Comparison of ENCODE assay signal across 8 cellular contexts in genomic region chr1:2529776-2530500, GRCh38. TPM values are rescaled to one million over a fixed set of nuclear protein-coding genes. Genes with fewer than 3 reads are reported as not detected.
DNase-seq lines count a peak whose midpoint lies in the region; ATAC-seq and TF ChIP-seq lines count a peak whose summit lies in the region.

HES5 (minus strand) TSS chr1:2530263; CDS start chr1:2530164, 99 bp downstream.

- H3K27ac ChIP-seq in hepatocyte = no peak within 1 kb of the TSS

- H3K4me3 ChIP-seq in hepatocyte = no peak within 1 kb of the TSS

- H3K9me3 ChIP-seq in hepatocyte (ENCODE audit: low read depth) = no peaks in the 10 kb centered on the region

- H4K20me1 ChIP-seq in hepatocyte (ENCODE audit: insufficient read depth, poor library complexity, severe bottlenecking) = peaks cover 10% of the 10 kb centered on the region

- H3K27me3 ChIP-seq in hepatocyte = peaks cover 43% of the 10 kb centered on the region

- H3K4me3 Mint-ChIP-seq in activated T-cell treated with anti-CD3 and anti-CD28 coated beads, Interleukin-2, amount 50 U/mL, for 4 hours = peak within 1 kb of the TSS; percentile 77
- H3K4me3 Mint-ChIP-seq in stimulated activated memory B cell treated with anti-CD40 and anti-IgM and Interleukin-4, amounts not matched to agents 10 μg/mL and 1 μg/mL and 100 μg/mL, for 72 hours = peak within 1 kb of the TSS; percentile 80

- no peak within 1 kb of the TSS for H2AFZ ChIP-seq in hepatocyte

- peak; percentile 53 for DNase-seq in NCI-H2196 (lab: John Stamatoyannopoulos, UW; ENCODE audit: unreplicated experiment)
- no peak for DNase-seq in NCI-H2196 treated with DMSO at 0.1 percent for 48 hours (lab: John Stamatoyannopoulos, UW; ENCODE audit: unreplicated experiment)
- no peak for DNase-seq in activated T-cell treated with anti-CD3 and anti-CD28 coated beads, Interleukin-2, amount 50 U/mL, for 4 hours
- no peak for DNase-seq in hepatocyte (ENCODE audit: low spot score)
- no peak for DNase-seq in NCI-H82 (lab: John Stamatoyannopoulos, UW)
- no peak for DNase-seq in NCI-H2029 (lab: John Stamatoyannopoulos, UW)
- DNase-seq in activated effector memory CD4-positive, alpha-beta T cell treated with anti-CD3 and anti-CD28 coated beads, Interleukin-2, amount 50 U/mL, for 16 hours = no peak

- 1% methylated on average over 47 of the region's 93 CpGs for WGBS in hepatocyte (ENCODE audit: low lambda C conversion rate, missing lambda C conversion rate)

- no peaks in the 10 kb centered on the region for H3K36me3 ChIP-seq in hepatocyte (replicated peaks; ENCODE audit: insufficient read depth, low read depth)

- peaks cover 10% of the 10 kb centered on the region for H3K79me2 ChIP-seq in hepatocyte

- peaks cover 29% of the 10 kb centered on the region for H3K27me3 Mint-ChIP-seq in activated T-cell treated with anti-CD3 and anti-CD28 coated beads, Interleukin-2, amount 50 U/mL, for 4 hours (ENCODE audit: low read depth)
- peaks cover 21% of the 10 kb centered on the region for H3K27me3 Mint-ChIP-seq in stimulated activated memory B cell treated with anti-CD40 and anti-IgM and Interleukin-4, amounts not matched to agents 10 μg/mL and 1 μg/mL and 100 μg/mL, for 72 hours

- no peak for ATAC-seq in activated T-cell treated with anti-CD3 and anti-CD28 coated beads, Interleukin-2, amount 50 U/mL, for 4 hours
- no peak for ATAC-seq in stimulated activated memory B cell treated with anti-CD40 and anti-IgM and Interleukin-4, amounts not matched to agents 10 μg/mL and 1 μg/mL and 100 μg/mL, for 72 hours

- peaks cover 21% of the 10 kb centered on the region for H3K4me1 Mint-ChIP-seq in activated T-cell treated with anti-CD3 and anti-CD28 coated beads, Interleukin-2, amount 50 U/mL, for 4 hours (ENCODE audit: low read depth)
- H3K4me1 Mint-ChIP-seq in stimulated activated memory B cell treated with anti-CD40 and anti-IgM and Interleukin-4, amounts not matched to agents 10 μg/mL and 1 μg/mL and 100 μg/mL, for 72 hours = peaks cover 33% of the 10 kb centered on the region

- peak within 1 kb of the TSS; percentile 72 for H3K4me2 ChIP-seq in hepatocyte

- no peaks in the 10 kb centered on the region for H3K9me2 ChIP-seq in hepatocyte (replicated peaks; ENCODE audit: insufficient read depth)

- no peak for TF ChIP-seq CTCF in hepatocyte (IDR thresholded peaks at IDR 0.05; ENCODE audit: poor library complexity)

- peaks cover 26% of the 10 kb centered on the region for H3K4me1 ChIP-seq in hepatocyte (ENCODE audit: insufficient read depth)

- no peaks in the 10 kb centered on the region for H3K36me3 Mint-ChIP-seq in activated T-cell treated with anti-CD3 and anti-CD28 coated beads, Interleukin-2, amount 50 U/mL, for 4 hours (ENCODE audit: insufficient read depth)
- H3K36me3 Mint-ChIP-seq in stimulated activated memory B cell treated with anti-CD40 and anti-IgM and Interleukin-4, amounts not matched to agents 10 μg/mL and 1 μg/mL and 100 μg/mL, for 72 hours = no peaks in the 10 kb centered on the region

- H3K9me3 Mint-ChIP-seq in activated T-cell treated with anti-CD3 and anti-CD28 coated beads, Interleukin-2, amount 50 U/mL, for 4 hours = no peaks in the 10 kb centered on the region
- H3K9me3 Mint-ChIP-seq in stimulated activated memory B cell treated with anti-CD40 and anti-IgM and Interleukin-4, amounts not matched to agents 10 μg/mL and 1 μg/mL and 100 μg/mL, for 72 hours = no peaks in the 10 kb centered on the region

- H3K27ac Mint-ChIP-seq in stimulated activated memory B cell treated with anti-CD40 and anti-IgM and Interleukin-4, amounts not matched to agents 10 μg/mL and 1 μg/mL and 100 μg/mL, for 72 hours = peak within 1 kb of the TSS; percentile 37

RNA-seq across cellular contexts. Expression of gene HES5, which starts in this region (rescaled TPM):
- not detected for total RNA-seq in activated T-cell treated with anti-CD3 and anti-CD28 coated beads, Interleukin-2, amount 50 U/mL, for 4 hours
- not detected in 2 replicates for total RNA-seq in hepatocyte
- polyA plus RNA-seq in hepatocyte = 1.0 TPM in 2 replicates
